In genomic region chr4:167779864-167780263, GRCh38 we compare ENCODE assay signal across 25 cellular contexts.
A peak's percentile ranks its signal among the peaks of the same experiment; 100 is the strongest.
DNase-seq lines count a peak whose midpoint lies in the region; ATAC-seq, FAIRE-seq and TF ChIP-seq lines count a peak whose summit lies in the region.
"Had no signal": no experiment of that assay in that cellular context is flagged by ENCODE, and none has a peak within 500 bp of the region (broad histone marks: within the 10 kb centered on the region; RNA-seq: fewer than 3 reads in every experiment).

No MANE protein-coding gene starts in this region.

- H3K27me3 ChIP-seq in GM23248 (replicated peaks; ENCODE audit: insufficient read depth) = no peaks in the 10 kb centered on the region
- no peaks in the 10 kb centered on the region for H3K27me3 ChIP-seq in endocrine pancreas (ENCODE audit: control insufficient read depth, insufficient read depth, low read length)
- H3K27me3 ChIP-seq in Caco-2 (replicated peaks; ENCODE audit: control insufficient read depth, insufficient read depth, low read length) = no peaks in the 10 kb centered on the region
- H3K27me3 ChIP-seq: esophagus muscularis mucosa, right lobe of liver had no signal

- no peak for TF ChIP-seq POLR2A in A549 (IDR thresholded peaks at IDR 0.05; ENCODE audit: low read length)

- H3K36me3 Mint-ChIP-seq in Caco-2 (ENCODE audit: insufficient read depth, unreplicated experiment) = no peaks in the 10 kb centered on the region
- H3K36me3 Mint-ChIP-seq: activated naive CD4-positive, alpha-beta T cell treated with anti-CD3 and anti-CD28 coated beads, Interleukin-2, amount 10 ng/mL, durations not matched to agents 7 days and 5 days; natural killer cell treated with Interleukin-12 subunit alpha and Interleukin-12 subunit beta and Interleukin-15 and Interleukin-18, amount 100 ng/mL, for 72 hours had no signal

- TF ChIP-seq EP300 in A549 (IDR thresholded peaks at IDR 0.05) = no peak

- no peaks in the 10 kb centered on the region for H3K27me3 Mint-ChIP-seq in Caco-2 (ENCODE audit: insufficient read depth, unreplicated experiment)
- H3K27me3 Mint-ChIP-seq: activated naive CD4-positive, alpha-beta T cell treated with anti-CD3 and anti-CD28 coated beads, Interleukin-2, amount 10 ng/mL, durations not matched to agents 7 days and 5 days; central memory CD8-positive, alpha-beta T cell; natural killer cell treated with Interleukin-12 subunit alpha and Interleukin-12 subunit beta and Interleukin-15 and Interleukin-18, amount 100 ng/mL, for 72 hours had no signal

- CTCF ChIA-PET in A549 (lab: Yijun Ruan, JAX) = no interaction called here
- CTCF ChIA-PET in Caco-2 (lab: Charles Lee) = interaction anchor here (0.8 kb wide), 1 partner anchor 699 kb away, joined by 3 read pairs; no protein-coding TSS in a partner anchor

- peaks cover 16% of the 10 kb centered on the region for H3K9me3 Mint-ChIP-seq in Caco-2 (ENCODE audit: unreplicated experiment)

- TF ChIP-seq CTCF in A549 (IDR thresholded peaks at IDR 0.05) (no peak), Caco-2 (IDR thresholded peaks at IDR 0.05; ENCODE audit: insufficient read depth in 1 of 2, low read depth in 1 of 2, low read length in 1 of 2, severe bottlenecking in 1 of 2, unreplicated experiment in 1 of 2) (no peak)

- H3K36me3 ChIP-seq in GM23248 (ENCODE audit: low read depth) = no peaks in the 10 kb centered on the region
- no peaks in the 10 kb centered on the region for H3K36me3 ChIP-seq in endocrine pancreas (ENCODE audit: control insufficient read depth, insufficient read depth, low read length)
- H3K36me3 ChIP-seq in Caco-2 (ENCODE audit: control insufficient read depth, insufficient read depth, low read length) = no peaks in the 10 kb centered on the region
- H3K36me3 ChIP-seq: esophagus muscularis mucosa, right lobe of liver had no signal

- H3K9ac ChIP-seq in GM23248 (no peak overlapping the region), endocrine pancreas (ENCODE audit: control insufficient read depth, insufficient read depth, low read length) (no peak overlapping the region)
- H3K9ac ChIP-seq: KMS-11, parathyroid adenoma had no signal

- H3K4me1 Mint-ChIP-seq in Caco-2 (ENCODE audit: low read depth, unreplicated experiment) = no peaks in the 10 kb centered on the region
- H3K4me1 Mint-ChIP-seq: activated naive CD4-positive, alpha-beta T cell treated with anti-CD3 and anti-CD28 coated beads, Interleukin-2, amount 10 ng/mL, durations not matched to agents 7 days and 5 days; central memory CD8-positive, alpha-beta T cell had no signal

- no peak for ATAC-seq in A549
- no peak for ATAC-seq in GM19467 (IDR thresholded peaks at IDR 0.05; ENCODE audit: unreplicated experiment)
- ATAC-seq: activated T-cell treated with anti-CD3 and anti-CD28 coated beads, Interleukin-2, amount 50 U/mL, for 4 hours; left cardiac atrium; natural killer cell treated with Interleukin-12 subunit alpha and Interleukin-12 subunit beta and Interleukin-15 and Interleukin-18, amount 100 ng/mL, for 72 hours; right lobe of liver had no signal

- H3K9me3 ChIP-seq in A549 = no peaks in the 10 kb centered on the region
- no peaks in the 10 kb centered on the region for H3K9me3 ChIP-seq in GM23248 (ENCODE audit: low read depth)
- H3K9me3 ChIP-seq in endocrine pancreas (ENCODE audit: control insufficient read depth, low read length) = no peaks in the 10 kb centered on the region
- H3K9me3 ChIP-seq in Caco-2 = no peaks in the 10 kb centered on the region
- H3K9me3 ChIP-seq: esophagus muscularis mucosa, right lobe of liver had no signal

- in situ Hi-C loops in GM23248 (cut with MboI) = no loop called here

- no peak overlapping the region for H3K4me3 Mint-ChIP-seq in Caco-2 (ENCODE audit: unreplicated experiment)
- H3K4me3 Mint-ChIP-seq: activated naive CD4-positive, alpha-beta T cell treated with anti-CD3 and anti-CD28 coated beads, Interleukin-2, amount 10 ng/mL, durations not matched to agents 7 days and 5 days; activated T-cell treated with anti-CD3 and anti-CD28 coated beads, Interleukin-2, amount 50 U/mL, for 4 hours; central memory CD8-positive, alpha-beta T cell; natural killer cell treated with Interleukin-12 subunit alpha and Interleukin-12 subunit beta and Interleukin-15 and Interleukin-18, amount 100 ng/mL, for 72 hours had no signal

- no peaks in the 10 kb centered on the region for H3F3A ChIP-seq in GM23248 (ENCODE audit: insufficient read depth)

- H3K4me1 ChIP-seq in A549 (no peaks in the 10 kb centered on the region), GM23248 (ENCODE audit: insufficient read depth) (no peaks in the 10 kb centered on the region), endocrine pancreas (ENCODE audit: control insufficient read depth, insufficient read depth, low read length) (no peaks in the 10 kb centered on the region), Caco-2 (no peaks in the 10 kb centered on the region)
- H3K4me1 ChIP-seq: esophagus muscularis mucosa, parathyroid adenoma, right lobe of liver had no signal

- H3K9me2 ChIP-seq in GM23248 (ENCODE audit: insufficient read depth) = no peaks in the 10 kb centered on the region

- POLR2A ChIA-PET in A549 (lab: Yijun Ruan, JAX) (no interaction called here), Caco-2 (lab: Charles Lee) (no interaction called here)

- H3K27ac Mint-ChIP-seq in Caco-2 (ENCODE audit: unreplicated experiment) = no peak overlapping the region
- H3K27ac Mint-ChIP-seq: activated naive CD4-positive, alpha-beta T cell treated with anti-CD3 and anti-CD28 coated beads, Interleukin-2, amount 10 ng/mL, durations not matched to agents 7 days and 5 days; natural killer cell treated with Interleukin-12 subunit alpha and Interleukin-12 subunit beta and Interleukin-15 and Interleukin-18, amount 100 ng/mL, for 72 hours had no signal

- TF ChIP-seq RAD21 in A549 (conservative IDR thresholded peaks at IDR 0.05 in 1 of 2, IDR thresholded peaks at IDR 0.05 in 1 of 2) = no peak

- no peak for FAIRE-seq in A549 (lab: Jason Lieb, UNC)

- H3K4me2 ChIP-seq in A549 (peak overlapping the region; percentile 37), GM23248 (ENCODE audit: unreplicated experiment) (no peak overlapping the region)
- H3K4me2 ChIP-seq: KMS-11 had no signal

- DNase-seq in A549 (ENCODE audit: low read depth in 1 of 2, low spot score in 1 of 2) (no peak), GM23248 (no peak), OCI-M1 (lab: John Stamatoyannopoulos, UW) (peak; percentile 74), HuH-7 (ENCODE audit: low spot score) (no peak), Caco-2 (no peak)
- no peak for DNase-seq in stimulated activated naive CD4-positive, alpha-beta T cell treated with Interleukin-2 at 50 U/mL for 16 hours (lab: John Stamatoyannopoulos, UW)
- DNase-seq: activated CD4-positive, CD25-positive, alpha-beta regulatory T cell treated with anti-CD3 and anti-CD28 coated beads, Interleukin-2, amount 50 U/mL, for 72 hours; activated naive CD4-positive, alpha-beta T cell treated with anti-CD3 and anti-CD28 coated beads, Interleukin-2, amount 10 ng/mL, durations not matched to agents 7 days and 5 days; activated T-cell treated with anti-CD3 and anti-CD28 coated beads, Interleukin-2, amount 50 U/mL, for 4 hours; anterior cingulate cortex; DMS 273 treated with DMSO at 0.1 percent for 48 hours; effector CD4-positive, alpha-beta T cell; left cardiac atrium; NCI-H1092; NCI-H2029; NCI-H345; right lobe of liver; SW 1271 had no signal

- H3K27ac ChIP-seq in A549 (0 out of 6 replicates have a peak overlapping the region, but pooled peaks of 1 of the 2 experiments have one; percentile 54), GM23248 (no peak overlapping the region)
- H3K27ac ChIP-seq: esophagus muscularis mucosa, KMS-11, parathyroid adenoma, right lobe of liver had no signal

- 10% methylated on average over 5 of the region's 5 CpGs for WGBS in A549 (ENCODE audit: missing lambda C conversion rate)
- WGBS in GM23248 (ENCODE audit: low coverage in 1 of 2, low lambda C conversion rate in 2 of 2, missing lambda C conversion rate in 2 of 2), 2 experiments = 19 to 23% methylated on average over 5 of the region's 5 CpGs

- no peaks in the 10 kb centered on the region for H4K20me1 ChIP-seq in GM23248 (ENCODE audit: insufficient read depth)

- BruUV-seq in Caco-2 (replicated peaks; lab: Mats Ljungman, UMichigan) = no TSS peak

- H2AFZ ChIP-seq in GM23248 = 0 out of 2 replicates have a peak overlapping the region, but pooled peaks have one; percentile 17
- H2AFZ ChIP-seq: parathyroid adenoma had no signal

- H3K79me2 ChIP-seq in GM23248 (ENCODE audit: insufficient read depth) = no peaks in the 10 kb centered on the region
- H3K79me2 ChIP-seq: parathyroid adenoma had no signal

- intact Hi-C loops in Caco-2 (cut with micrococcal nuclease; ENCODE audit: unreplicated experiment) = no loop called here

- H3K4me3 ChIP-seq in A549 (peak overlapping the region; percentile 3; the same call in 1 of the 3 replicates), GM23248 (peak overlapping the region; percentile 14; the same call in 1 of the 2 replicates), endocrine pancreas (ENCODE audit: control insufficient read depth, insufficient read depth, low read length) (peak overlapping the region; percentile 68), Caco-2 (ENCODE audit: low read depth, low read length) (no peak overlapping the region)
- H3K4me3 ChIP-seq: esophagus muscularis mucosa, right lobe of liver had no signal

TF ChIP-seq in A549, 52 proteins besides CTCF, POLR2A, EP300 and RAD21 (continues in another document):
- TF ChIP-seq E2F6 (IDR thresholded peaks at IDR 0.05; ENCODE audit: borderline replicate concordance, low read depth) (no peak), CBX2 (IDR thresholded peaks at IDR 0.05; ENCODE audit: borderline replicate concordance, low read depth) (no peak), NFE2L2 (conservative IDR thresholded peaks at IDR 0.05; ENCODE audit: low read length) (no peak), PHF8 (IDR thresholded peaks at IDR 0.05; ENCODE audit: borderline replicate concordance, low read depth) (no peak), GATA3 (IDR thresholded peaks at IDR 0.05; ENCODE audit: borderline replicate concordance) (no peak), MAX (IDR thresholded peaks at IDR 0.05) (no peak), CHD4 (IDR thresholded peaks at IDR 0.05; ENCODE audit: borderline replicate concordance) (no peak), NR3C1 (IDR thresholded peaks at IDR 0.05) (no peak), RARB (CRISPR knock-in tag; IDR thresholded peaks at IDR 0.05) (no peak)
